Comparison of ENCODE assay signal across 9 cellular contexts in the genomic region with DNA sequence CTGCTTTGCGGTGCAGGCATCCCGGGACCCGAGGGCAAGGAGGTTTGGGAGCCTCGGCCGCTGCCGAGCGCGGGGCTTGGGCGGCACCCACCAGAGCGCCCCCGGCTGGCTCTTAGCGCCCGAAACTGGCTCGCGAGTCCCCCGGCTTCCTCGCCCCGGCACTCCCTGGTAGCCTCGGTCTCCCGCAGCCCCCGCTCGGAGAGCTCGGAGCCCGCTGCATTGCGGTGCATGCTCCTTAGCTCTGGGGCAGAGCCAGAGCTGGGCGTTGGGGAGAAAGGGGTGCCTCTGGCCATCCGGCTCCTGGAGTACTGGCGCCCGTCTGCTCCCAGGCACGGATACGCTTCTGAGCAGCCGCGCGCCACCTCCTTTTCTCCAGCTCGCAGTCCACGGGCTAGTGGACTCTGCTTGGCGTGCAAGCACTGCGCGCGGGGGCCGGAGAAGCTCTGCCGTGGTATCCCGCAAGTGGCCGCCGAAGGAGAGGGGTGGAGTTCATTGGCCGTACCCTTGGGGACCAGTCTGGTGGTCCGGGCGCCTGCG. TPM values are rescaled to one million over a fixed set of nuclear protein-coding genes. Genes with fewer than 3 reads are reported as not detected.
DNase-seq lines count a peak whose midpoint lies in the region; ATAC-seq lines count a peak whose summit lies in the region.
"Had no signal": no experiment of that assay in that cellular context is flagged by ENCODE, and none has a peak within 500 bp of the region (broad histone marks: within the 10 kb centered on the region; RNA-seq: fewer than 3 reads in every experiment).

No MANE protein-coding gene starts in this region.

- peak overlapping the region; percentile 59; the same call in 1 of the 2 replicates for H3K4me3 ChIP-seq in iPS DF 6.9 (ENCODE audit: low read length)

- no peaks in the 10 kb centered on the region for H3K9me3 Mint-ChIP-seq in activated CD4-positive, alpha-beta memory T cell treated with anti-CD3 and anti-CD28 coated beads, Interleukin-2, amount 10 ng/mL, durations not matched to agents 7 days and 5 days
- no peaks in the 10 kb centered on the region for H3K9me3 Mint-ChIP-seq in stimulated activated naive B cell treated with anti-CD40 and anti-IgM and Interleukin-4, amounts not matched to agents 10 μg/mL and 1 μg/mL and 100 μg/mL, for 72 hours

- no peak overlapping the region for H3K27ac Mint-ChIP-seq in activated CD4-positive, alpha-beta memory T cell treated with anti-CD3 and anti-CD28 coated beads, Interleukin-2, amount 10 ng/mL, durations not matched to agents 7 days and 5 days
- H3K27ac Mint-ChIP-seq in stimulated activated naive B cell treated with anti-CD40 and anti-IgM and Interleukin-4, amounts not matched to agents 10 μg/mL and 1 μg/mL and 100 μg/mL, for 72 hours, result no peak overlapping the region

- no peaks in the 10 kb centered on the region for H3K36me3 ChIP-seq in iPS DF 6.9 (ENCODE audit: control insufficient read depth, insufficient read depth, low read length)

- DNase-seq in DMS153 treated with DMSO at 0.1 percent for 48 hours (lab: John Stamatoyannopoulos, UW; ENCODE audit: unreplicated experiment) (peak; percentile 16), DMS153 (lab: John Stamatoyannopoulos, UW) (no peak), iPS DF 6.9 (ENCODE audit: low read depth, low spot score) (no peak), SHP77 treated with DMSO at 0.1 percent for 48 hours (lab: John Stamatoyannopoulos, UW) (no peak)
- no peak for DNase-seq in activated CD4-positive, alpha-beta memory T cell treated with anti-CD3 and anti-CD28 coated beads, Interleukin-2, amount 10 ng/mL, durations not matched to agents 7 days and 5 days
- DNase-seq in stimulated activated naive B cell treated with anti-CD40 and anti-IgM and Interleukin-4, amounts not matched to agents 10 μg/mL and 1 μg/mL and 100 μg/mL, for 72 hours, result no peak
- DNase-seq in activated CD4-positive, CD25-positive, alpha-beta regulatory T cell (lab: John Stamatoyannopoulos, UW), result no peak

- CTCF ChIA-PET in activated CD4-positive, alpha-beta memory T cell treated with anti-CD3 and anti-CD28 coated beads, Interleukin-2, amount 10 ng/mL, durations not matched to agents 7 days and 5 days (lab: Charles Lee), result interaction anchor here (1.0 to 2.3 kb wide), 8 partner anchors 43 to 1253 kb away, joined by 3 to 43 read pairs (median 6); no protein-coding TSS in a partner anchor

- H3K9me3 ChIP-seq in iPS DF 6.9 (ENCODE audit: control insufficient read depth, insufficient read depth, low read length), result no peaks in the 10 kb centered on the region

- no peak overlapping the region for H3K27ac ChIP-seq in iPS DF 6.9 (ENCODE audit: low read length)
- H3K27ac ChIP-seq: 22Rv1 had no signal

- no CpG with 5 or more reads among the region's 49 CpGs for WGBS in iPS DF 6.9 (ENCODE audit: insufficient coverage, insufficient read length)

- peaks cover 62% of the 10 kb centered on the region for H3K27me3 Mint-ChIP-seq in activated CD4-positive, alpha-beta memory T cell treated with anti-CD3 and anti-CD28 coated beads, Interleukin-2, amount 10 ng/mL, durations not matched to agents 7 days and 5 days
- H3K27me3 Mint-ChIP-seq in stimulated activated naive B cell treated with anti-CD40 and anti-IgM and Interleukin-4, amounts not matched to agents 10 μg/mL and 1 μg/mL and 100 μg/mL, for 72 hours, result peaks cover 45 to 71% of the 10 kb centered on the region in 2 donors

- no peaks in the 10 kb centered on the region; the same call in none of the 2 replicates for H3K4me1 ChIP-seq in iPS DF 6.9 (ENCODE audit: control insufficient read depth, insufficient read depth, low read length)

- POLR2A ChIA-PET in activated CD4-positive, alpha-beta memory T cell treated with anti-CD3 and anti-CD28 coated beads, Interleukin-2, amount 10 ng/mL, durations not matched to agents 7 days and 5 days (lab: Charles Lee), result interaction anchor here (1.3 kb wide), 1 partner anchor 9 kb away, joined by 5 read pairs; no protein-coding TSS in a partner anchor

- H3K4me3 Mint-ChIP-seq in activated CD4-positive, alpha-beta memory T cell treated with anti-CD3 and anti-CD28 coated beads, Interleukin-2, amount 10 ng/mL, durations not matched to agents 7 days and 5 days, result peak overlapping the region; percentile 79
- H3K4me3 Mint-ChIP-seq in stimulated activated naive B cell treated with anti-CD40 and anti-IgM and Interleukin-4, amounts not matched to agents 10 μg/mL and 1 μg/mL and 100 μg/mL, for 72 hours, result peak overlapping the region; percentile 89 to 90

- H3K36me3 Mint-ChIP-seq in activated CD4-positive, alpha-beta memory T cell treated with anti-CD3 and anti-CD28 coated beads, Interleukin-2, amount 10 ng/mL, durations not matched to agents 7 days and 5 days (ENCODE audit: low read depth), result no peaks in the 10 kb centered on the region
- H3K36me3 Mint-ChIP-seq in stimulated activated naive B cell treated with anti-CD40 and anti-IgM and Interleukin-4, amounts not matched to agents 10 μg/mL and 1 μg/mL and 100 μg/mL, for 72 hours, result no peaks in the 10 kb centered on the region

- H3K27me3 ChIP-seq in iPS DF 6.9 (ENCODE audit: control insufficient read depth, insufficient read depth, low read length), result peaks cover 21% of the 10 kb centered on the region

- ATAC-seq in HG02943 (IDR thresholded peaks at IDR 0.05; ENCODE audit: low read depth, unreplicated experiment), result peak; percentile 1
- ATAC-seq in stimulated activated naive B cell treated with anti-CD40 and anti-IgM and Interleukin-4, amounts not matched to agents 10 μg/mL and 1 μg/mL and 100 μg/mL, for 72 hours (replicated peaks), result peak in 1 of 2 donors; percentile 3

- peaks cover 15% of the 10 kb centered on the region for H3K4me1 Mint-ChIP-seq in activated CD4-positive, alpha-beta memory T cell treated with anti-CD3 and anti-CD28 coated beads, Interleukin-2, amount 10 ng/mL, durations not matched to agents 7 days and 5 days
- H3K4me1 Mint-ChIP-seq in stimulated activated naive B cell treated with anti-CD40 and anti-IgM and Interleukin-4, amounts not matched to agents 10 μg/mL and 1 μg/mL and 100 μg/mL, for 72 hours, result peaks cover 12 to 33% of the 10 kb centered on the region in 2 donors

RNA-seq across cellular contexts. Expression of gene EPHB1, which starts 0.8 kb away (rescaled TPM):
- 1 to 10 TPM in 1 of 2 experiments, under 1 TPM in 1; 0.80 to 1.2 TPM for total RNA-seq in activated CD4-positive, alpha-beta memory T cell treated with anti-CD3 and anti-CD28 coated beads, Interleukin-2, amount 10 ng/mL, durations not matched to agents 7 days and 5 days
